ENCODE assay signal across 23 cellular contexts in the genomic region with DNA sequence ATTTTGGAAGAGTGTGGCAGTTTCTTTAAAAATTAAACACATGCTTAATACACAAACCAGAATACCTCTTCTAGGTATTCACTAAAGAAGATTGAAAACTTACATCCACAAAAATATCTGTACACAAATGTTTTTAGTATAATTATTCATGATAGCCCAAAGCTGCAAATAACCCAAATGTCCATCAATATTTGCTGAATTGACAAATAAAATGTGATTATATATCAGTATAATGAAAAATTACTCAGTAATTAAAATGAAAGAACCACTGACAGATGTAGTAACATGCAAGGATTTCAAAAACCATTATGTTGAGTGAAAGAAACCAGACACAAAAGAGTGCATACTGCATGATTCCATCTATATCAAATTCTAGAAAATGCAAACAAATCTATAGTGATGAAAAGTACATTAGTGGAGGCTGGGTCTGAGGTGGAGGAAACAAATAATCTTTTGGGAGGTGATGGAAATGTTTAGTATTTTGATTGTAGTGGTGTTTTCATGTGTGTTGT.
"Had no signal": no experiment of that assay in that cellular context is flagged by ENCODE, and none has a peak within 500 bp of the region (broad histone marks: within the 10 kb centered on the region; RNA-seq: fewer than 3 reads in every experiment).

No MANE protein-coding gene starts in this region.

- H3K9ac ChIP-seq: KMS-11 had no signal

- H3K27ac ChIP-seq: HL-60, KMS-11, RWPE1 had no signal

- DNase-seq: MV-4-11, NCI-H1048, NCI-H1105, NCI-H1417, NCI-H1436 treated with DMSO at 0.1 percent for 48 hours, NCI-H1694, NCI-H187 treated with DMSO at 0.1 percent for 48 hours, NCI-H2029 treated with DMSO at 0.1 percent for 48 hours, NCI-H2171, NCI-H226, NCI-H446, NCI-H510A, NCI-H524 treated with DMSO at 0.1 percent for 48 hours, NCI-H69, NCI-H774, SHP77, SW 1271, T-cell had no signal

- H3K4me2 ChIP-seq: KMS-11 had no signal

- ATAC-seq: Panc1, T-cell had no signal

- FAIRE-seq: HTR-8/SVneo had no signal
